In the genomic region with DNA sequence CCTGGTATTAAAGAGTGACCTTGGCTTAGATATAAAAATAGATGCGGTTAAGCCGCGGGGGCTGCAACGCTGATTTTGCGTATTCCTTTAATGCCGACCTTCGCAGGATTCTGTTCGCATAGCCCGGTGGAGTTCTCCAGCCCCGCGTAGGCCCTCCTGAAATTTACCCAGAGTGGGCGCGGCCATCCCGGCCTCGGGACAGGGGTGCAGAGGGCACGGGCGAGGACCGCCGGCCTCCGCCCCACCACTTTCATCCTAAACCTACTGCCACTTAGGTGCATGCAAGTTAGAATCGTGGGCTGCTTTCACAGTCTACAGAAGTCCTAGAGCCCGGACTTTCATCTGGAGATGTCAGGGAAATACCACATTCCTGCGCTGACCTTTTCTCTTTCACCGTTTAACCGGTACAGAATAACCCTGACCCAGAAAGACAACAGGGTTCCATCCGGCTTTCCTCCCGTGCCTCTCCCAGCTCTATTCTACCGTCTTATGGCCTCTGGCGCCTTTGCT, we compare ENCODE assay signal across 8 cellular contexts. TPM values are rescaled to one million over a fixed set of nuclear protein-coding genes. Genes with fewer than 3 reads are reported as not detected.
A peak's percentile ranks its signal among the peaks of the same experiment; 100 is the strongest.
DNase-seq lines count a peak whose midpoint lies in the region; ATAC-seq and TF ChIP-seq lines count a peak whose summit lies in the region.

No MANE protein-coding gene starts in this region.

- H2AFZ ChIP-seq in OCI-LY7 (ENCODE audit: low read length): no peak overlapping the region

- DNase-seq in MG63 (no peak), sciatic nerve (ENCODE audit: low spot score) (no peak), OCI-LY7 (ENCODE audit: low spot score) (no peak)

- H3K36me3 ChIP-seq in MG63 (no peaks in the 10 kb centered on the region), ectodermal cell (ENCODE audit: control insufficient read depth, insufficient read depth, low read length) (no peaks in the 10 kb centered on the region), muscle layer of duodenum (ENCODE audit: control insufficient read depth in 1 of 2, insufficient read depth in 2 of 2, low read length in 2 of 2) (no peaks in the 10 kb centered on the region), OCI-LY7 (ENCODE audit: insufficient read depth, low read length) (no peaks in the 10 kb centered on the region)

- H3K4me3 ChIP-seq in MG63 (peak overlapping the region; percentile 61), ectodermal cell (ENCODE audit: insufficient read depth, low read depth, low read length) (peak overlapping the region; percentile 64), muscle layer of duodenum (ENCODE audit: low read depth in 1 of 2, low read length in 2 of 2) (peak overlapping the region; percentile 8 to 71), OCI-LY7 (ENCODE audit: low read depth, low read length, poor library complexity, severe bottlenecking) (no peak overlapping the region)

- no peak for TF ChIP-seq CTCF in OCI-LY7 (conservative IDR thresholded peaks at IDR 0.05; ENCODE audit: low read length)

- BruUV-seq in OCI-LY7 (replicated peaks; lab: Mats Ljungman, UMichigan): no TSS peak

- no peaks in the 10 kb centered on the region for H3K27me3 ChIP-seq in MG63
- H3K27me3 ChIP-seq in ectodermal cell (ENCODE audit: control insufficient read depth, insufficient read depth, low read length, poor library complexity, severe bottlenecking): peaks cover 24% of the 10 kb centered on the region
- H3K27me3 ChIP-seq in muscle layer of duodenum (ENCODE audit: low read depth, low read length): peaks cover 11% of the 10 kb centered on the region

- no peak overlapping the region for H3K27ac ChIP-seq in ectodermal cell (ENCODE audit: insufficient read depth, low read depth, low read length, poor library complexity, severe bottlenecking)
- no peak overlapping the region for H3K27ac ChIP-seq in muscle layer of duodenum (ENCODE audit: low read length)
- H3K27ac ChIP-seq in OCI-LY7 (ENCODE audit: low read depth, low read length, poor library complexity, severe bottlenecking): no peak overlapping the region

- H4K20me1 ChIP-seq in OCI-LY7 (ENCODE audit: insufficient read depth, low read length): no peaks in the 10 kb centered on the region

- POLR2A ChIA-PET in OCI-LY7 (lab: Charles Lee): no interaction called here

- no peaks in the 10 kb centered on the region for H3K9me3 ChIP-seq in MG63
- no peaks in the 10 kb centered on the region for H3K9me3 ChIP-seq in ectodermal cell (ENCODE audit: control insufficient read depth, low read length)
- H3K9me3 ChIP-seq in muscle layer of duodenum (ENCODE audit: control insufficient read depth in 1 of 2, low read length in 2 of 2): no peaks in the 10 kb centered on the region
- no peaks in the 10 kb centered on the region for H3K9me3 ChIP-seq in OCI-LY7 (ENCODE audit: low read length)

- H3K4me1 ChIP-seq in ectodermal cell (ENCODE audit: control insufficient read depth, insufficient read depth, low read length) (peaks cover 7% of the 10 kb centered on the region), muscle layer of duodenum (ENCODE audit: control insufficient read depth in 1 of 2, insufficient read depth in 2 of 2, low read length in 2 of 2) (peaks cover 0 to 11% of the 10 kb centered on the region in 2 donors), OCI-LY7 (ENCODE audit: insufficient read depth, low read length, poor library complexity, severe bottlenecking) (no peaks in the 10 kb centered on the region)

- no peak overlapping the region for H3K4me2 ChIP-seq in OCI-LY7 (ENCODE audit: low read length)

- no peaks in the 10 kb centered on the region for H3K79me2 ChIP-seq in OCI-LY7 (ENCODE audit: insufficient read depth, low read depth, low read length)

- intact Hi-C loops in sciatic nerve (cut with DNase I): no loop called here
- intact Hi-C loops in OCI-LY7 (cut with micrococcal nuclease; ENCODE audit: unreplicated experiment): no loop called here

- ATAC-seq in GM19025 (IDR thresholded peaks at IDR 0.05; ENCODE audit: low read depth, unreplicated experiment) (peak; percentile 9), HG03025 (IDR thresholded peaks at IDR 0.05; ENCODE audit: low FRiP score, unreplicated experiment) (no peak), HG02981 (IDR thresholded peaks at IDR 0.05; ENCODE audit: unreplicated experiment) (no peak), sciatic nerve (no peak)

- CTCF ChIA-PET in OCI-LY7 (lab: Charles Lee; ENCODE audit: unreplicated experiment): no interaction called here

- WGBS in ectodermal cell, 2 experiments: 1% methylated on average over 29 of the region's 29 CpGs

- no peaks in the 10 kb centered on the region for H3K9me2 ChIP-seq in OCI-LY7 (ENCODE audit: insufficient read depth, low read length)

RNA-seq across cellular contexts. Expression of a gene that starts 0.5 kb away (rescaled TPM):
- total RNA-seq in MG63 (2014; rRNA removed; shearing (Covaris generic); ENCODE audit: low replicate concordance): 2.2 and 18.8 TPM in 2 replicates
- polyA plus RNA-seq in ectodermal cell (2013, experiment 1 of 4): 6.8 TPM
- 6.2 TPM for polyA plus RNA-seq in ectodermal cell (2013, experiment 2 of 4)
- 5.7 TPM for polyA plus RNA-seq in ectodermal cell (2013, experiment 3 of 4)
- 6.6 TPM for polyA plus RNA-seq in ectodermal cell (2013, experiment 4 of 4)
- total RNA-seq in sciatic nerve (11.4 TPM), OCI-LY7 (2022) (not detected in 2 replicates)
- total RNA-seq in OCI-LY7 (2014; rRNA removed; shearing (Covaris generic)): not detected in 2 replicates
